Comparison of ENCODE assay signal across 1 cellular context in the genomic region with DNA sequence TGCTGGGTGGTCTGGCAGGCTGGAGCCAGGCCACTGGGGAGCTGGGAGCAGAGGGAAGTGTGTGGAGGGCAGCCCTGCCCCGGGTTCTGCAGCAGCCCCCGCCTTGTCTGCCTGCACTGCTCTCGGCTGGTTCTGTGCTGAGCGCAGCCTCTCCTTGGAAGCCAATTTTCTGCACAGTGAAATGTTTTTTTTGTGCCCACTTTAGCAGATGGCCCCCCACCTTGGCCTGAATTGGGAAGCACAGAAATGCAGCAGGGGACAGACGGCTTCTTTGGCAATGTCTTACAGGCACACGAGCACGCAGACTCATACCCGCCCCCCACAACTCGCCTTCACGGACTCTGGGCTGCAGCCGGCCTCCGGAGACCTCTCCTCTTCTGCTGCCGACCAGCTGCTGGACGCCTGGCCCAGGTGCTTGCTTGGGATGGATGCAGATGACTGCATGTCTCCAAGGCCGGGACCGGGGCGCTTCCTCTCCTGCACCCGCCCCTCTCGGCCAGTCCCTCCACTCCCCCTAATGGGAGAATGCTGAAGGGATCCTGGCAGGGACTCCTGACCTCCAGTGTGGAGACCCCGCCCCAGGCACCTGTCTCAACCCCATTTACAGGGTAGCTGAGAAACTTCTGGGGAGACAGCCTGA.
TF ChIP-seq lines count a peak whose summit lies in the region.

No MANE protein-coding gene starts in this region.

TF ChIP-seq in endothelial cell of umbilical vein, 7 proteins besides CTCF, POLR2A, EP300 and RAD21:
- TF ChIP-seq, protein P1, sequence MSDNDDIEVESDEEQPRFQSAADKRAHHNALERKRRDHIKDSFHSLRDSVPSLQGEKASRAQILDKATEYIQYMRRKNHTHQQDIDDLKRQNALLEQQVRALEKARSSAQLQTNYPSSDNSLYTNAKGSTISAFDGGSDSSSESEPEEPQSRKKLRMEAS (IDR thresholded peaks at IDR 0.05; ENCODE audit: insufficient read depth, insufficient read length), result no peak
- no peak for TF ChIP-seq MYC (IDR thresholded peaks at IDR 0.05; ENCODE audit: low read depth, low read length)
- TF ChIP-seq JUN (IDR thresholded peaks at IDR 0.05; ENCODE audit: borderline replicate concordance, insufficient read depth, insufficient read length, low read depth), result no peak
- TF ChIP-seq EZH2 (IDR thresholded peaks at IDR 0.05; ENCODE audit: borderline replicate concordance, low read depth, low read length, severe bottlenecking), result peak; percentile 38
